1 cellular context compared by ENCODE assay signal in the genomic region with DNA sequence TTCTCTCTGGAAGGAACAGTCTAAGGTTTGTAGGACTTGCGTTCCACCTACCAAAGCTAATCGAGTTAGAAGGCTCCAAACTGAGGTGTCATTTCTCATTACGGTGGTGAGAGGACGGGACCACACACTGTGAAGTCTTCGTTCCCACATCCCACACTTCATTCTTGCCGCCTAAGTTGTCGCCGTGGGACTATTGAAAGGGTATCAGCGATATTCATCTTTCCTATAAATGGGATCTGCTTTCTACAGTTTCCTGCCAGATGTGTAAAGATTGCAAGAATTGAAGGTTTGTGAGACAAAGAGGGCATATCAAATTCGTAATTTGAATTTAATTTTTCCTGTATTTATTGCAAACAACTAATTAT.
TF ChIP-seq lines count a peak whose summit lies in the region.

No MANE protein-coding gene starts in this region.

TF ChIP-seq in H1, 55 proteins besides CTCF, POLR2A, EP300 and RAD21:
- TF ChIP-seq ASH2L (IDR thresholded peaks at IDR 0.05; ENCODE audit: low read length) (no peak), TEAD4 (IDR thresholded peaks at IDR 0.05; ENCODE audit: low read depth, low read length) (no peak), POLR2AphosphoS5 (IDR thresholded peaks at IDR 0.05; ENCODE audit: low read depth, low read length) (peak; percentile 5; the same call in 1 of the 2 replicates), TBP (IDR thresholded peaks at IDR 0.05; ENCODE audit: low read depth, low read length) (no peak), JUND (IDR thresholded peaks at IDR 0.05; ENCODE audit: low read length) (no peak), EZH2 (IDR thresholded peaks at IDR 0.05; ENCODE audit: low read depth, low read length, severe bottlenecking) (no peak), RBBP5 (IDR thresholded peaks at IDR 0.05; ENCODE audit: borderline replicate concordance, low read depth, low read length) (no peak), CEBPB (IDR thresholded peaks at IDR 0.05; ENCODE audit: low read depth, low read length) (no peak), CHD1 (IDR thresholded peaks at IDR 0.05; ENCODE audit: low read depth, low read length) (no peak), KDM5A (IDR thresholded peaks at IDR 0.05; ENCODE audit: low read length) (no peak), TAF1 (IDR thresholded peaks at IDR 0.05; ENCODE audit: low read depth, low read length) (no peak), MAFK (IDR thresholded peaks at IDR 0.05; ENCODE audit: low read depth, low read length) (no peak), SAP30 (IDR thresholded peaks at IDR 0.05; ENCODE audit: insufficient read depth, insufficient replicate concordance, low read length) (no peak), BRCA1 (IDR thresholded peaks at IDR 0.05; ENCODE audit: low read depth, low read length) (no peak)
- TF ChIP-seq, protein P1, sequence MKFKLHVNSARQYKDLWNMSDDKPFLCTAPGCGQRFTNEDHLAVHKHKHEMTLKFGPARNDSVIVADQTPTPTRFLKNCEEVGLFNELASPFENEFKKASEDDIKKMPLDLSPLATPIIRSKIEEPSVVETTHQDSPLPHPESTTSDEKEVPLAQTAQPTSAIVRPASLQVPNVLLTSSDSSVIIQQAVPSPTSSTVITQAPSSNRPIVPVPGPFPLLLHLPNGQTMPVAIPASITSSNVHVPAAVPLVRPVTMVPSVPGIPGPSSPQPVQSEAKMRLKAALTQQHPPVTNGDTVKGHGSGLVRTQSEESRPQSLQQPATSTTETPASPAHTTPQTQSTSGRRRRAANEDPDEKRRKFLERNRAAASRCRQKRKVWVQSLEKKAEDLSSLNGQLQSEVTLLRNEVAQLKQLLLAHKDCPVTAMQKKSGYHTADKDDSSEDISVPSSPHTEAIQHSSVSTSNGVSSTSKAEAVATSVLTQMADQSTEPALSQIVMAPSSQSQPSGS (IDR thresholded peaks at IDR 0.05; ENCODE audit: low read length): no peak
- TF ChIP-seq, protein P2, sequence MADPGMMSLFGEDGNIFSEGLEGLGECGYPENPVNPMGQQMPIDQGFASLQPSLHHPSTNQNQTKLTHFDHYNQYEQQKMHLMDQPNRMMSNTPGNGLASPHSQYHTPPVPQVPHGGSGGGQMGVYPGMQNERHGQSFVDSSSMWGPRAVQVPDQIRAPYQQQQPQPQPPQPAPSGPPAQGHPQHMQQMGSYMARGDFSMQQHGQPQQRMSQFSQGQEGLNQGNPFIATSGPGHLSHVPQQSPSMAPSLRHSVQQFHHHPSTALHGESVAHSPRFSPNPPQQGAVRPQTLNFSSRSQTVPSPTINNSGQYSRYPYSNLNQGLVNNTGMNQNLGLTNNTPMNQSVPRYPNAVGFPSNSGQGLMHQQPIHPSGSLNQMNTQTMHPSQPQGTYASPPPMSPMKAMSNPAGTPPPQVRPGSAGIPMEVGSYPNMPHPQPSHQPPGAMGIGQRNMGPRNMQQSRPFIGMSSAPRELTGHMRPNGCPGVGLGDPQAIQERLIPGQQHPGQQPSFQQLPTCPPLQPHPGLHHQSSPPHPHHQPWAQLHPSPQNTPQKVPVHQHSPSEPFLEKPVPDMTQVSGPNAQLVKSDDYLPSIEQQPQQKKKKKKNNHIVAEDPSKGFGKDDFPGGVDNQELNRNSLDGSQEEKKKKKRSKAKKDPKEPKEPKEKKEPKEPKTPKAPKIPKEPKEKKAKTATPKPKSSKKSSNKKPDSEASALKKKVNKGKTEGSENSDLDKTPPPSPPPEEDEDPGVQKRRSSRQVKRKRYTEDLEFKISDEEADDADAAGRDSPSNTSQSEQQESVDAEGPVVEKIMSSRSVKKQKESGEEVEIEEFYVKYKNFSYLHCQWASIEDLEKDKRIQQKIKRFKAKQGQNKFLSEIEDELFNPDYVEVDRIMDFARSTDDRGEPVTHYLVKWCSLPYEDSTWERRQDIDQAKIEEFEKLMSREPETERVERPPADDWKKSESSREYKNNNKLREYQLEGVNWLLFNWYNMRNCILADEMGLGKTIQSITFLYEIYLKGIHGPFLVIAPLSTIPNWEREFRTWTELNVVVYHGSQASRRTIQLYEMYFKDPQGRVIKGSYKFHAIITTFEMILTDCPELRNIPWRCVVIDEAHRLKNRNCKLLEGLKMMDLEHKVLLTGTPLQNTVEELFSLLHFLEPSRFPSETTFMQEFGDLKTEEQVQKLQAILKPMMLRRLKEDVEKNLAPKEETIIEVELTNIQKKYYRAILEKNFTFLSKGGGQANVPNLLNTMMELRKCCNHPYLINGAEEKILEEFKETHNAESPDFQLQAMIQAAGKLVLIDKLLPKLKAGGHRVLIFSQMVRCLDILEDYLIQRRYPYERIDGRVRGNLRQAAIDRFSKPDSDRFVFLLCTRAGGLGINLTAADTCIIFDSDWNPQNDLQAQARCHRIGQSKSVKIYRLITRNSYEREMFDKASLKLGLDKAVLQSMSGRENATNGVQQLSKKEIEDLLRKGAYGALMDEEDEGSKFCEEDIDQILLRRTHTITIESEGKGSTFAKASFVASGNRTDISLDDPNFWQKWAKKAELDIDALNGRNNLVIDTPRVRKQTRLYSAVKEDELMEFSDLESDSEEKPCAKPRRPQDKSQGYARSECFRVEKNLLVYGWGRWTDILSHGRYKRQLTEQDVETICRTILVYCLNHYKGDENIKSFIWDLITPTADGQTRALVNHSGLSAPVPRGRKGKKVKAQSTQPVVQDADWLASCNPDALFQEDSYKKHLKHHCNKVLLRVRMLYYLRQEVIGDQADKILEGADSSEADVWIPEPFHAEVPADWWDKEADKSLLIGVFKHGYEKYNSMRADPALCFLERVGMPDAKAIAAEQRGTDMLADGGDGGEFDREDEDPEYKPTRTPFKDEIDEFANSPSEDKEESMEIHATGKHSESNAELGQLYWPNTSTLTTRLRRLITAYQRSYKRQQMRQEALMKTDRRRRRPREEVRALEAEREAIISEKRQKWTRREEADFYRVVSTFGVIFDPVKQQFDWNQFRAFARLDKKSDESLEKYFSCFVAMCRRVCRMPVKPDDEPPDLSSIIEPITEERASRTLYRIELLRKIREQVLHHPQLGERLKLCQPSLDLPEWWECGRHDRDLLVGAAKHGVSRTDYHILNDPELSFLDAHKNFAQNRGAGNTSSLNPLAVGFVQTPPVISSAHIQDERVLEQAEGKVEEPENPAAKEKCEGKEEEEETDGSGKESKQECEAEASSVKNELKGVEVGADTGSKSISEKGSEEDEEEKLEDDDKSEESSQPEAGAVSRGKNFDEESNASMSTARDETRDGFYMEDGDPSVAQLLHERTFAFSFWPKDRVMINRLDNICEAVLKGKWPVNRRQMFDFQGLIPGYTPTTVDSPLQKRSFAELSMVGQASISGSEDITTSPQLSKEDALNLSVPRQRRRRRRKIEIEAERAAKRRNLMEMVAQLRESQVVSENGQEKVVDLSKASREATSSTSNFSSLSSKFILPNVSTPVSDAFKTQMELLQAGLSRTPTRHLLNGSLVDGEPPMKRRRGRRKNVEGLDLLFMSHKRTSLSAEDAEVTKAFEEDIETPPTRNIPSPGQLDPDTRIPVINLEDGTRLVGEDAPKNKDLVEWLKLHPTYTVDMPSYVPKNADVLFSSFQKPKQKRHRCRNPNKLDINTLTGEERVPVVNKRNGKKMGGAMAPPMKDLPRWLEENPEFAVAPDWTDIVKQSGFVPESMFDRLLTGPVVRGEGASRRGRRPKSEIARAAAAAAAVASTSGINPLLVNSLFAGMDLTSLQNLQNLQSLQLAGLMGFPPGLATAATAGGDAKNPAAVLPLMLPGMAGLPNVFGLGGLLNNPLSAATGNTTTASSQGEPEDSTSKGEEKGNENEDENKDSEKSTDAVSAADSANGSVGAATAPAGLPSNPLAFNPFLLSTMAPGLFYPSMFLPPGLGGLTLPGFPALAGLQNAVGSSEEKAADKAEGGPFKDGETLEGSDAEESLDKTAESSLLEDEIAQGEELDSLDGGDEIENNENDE (IDR thresholded peaks at IDR 0.05; ENCODE audit: insufficient replicate concordance, low read length): peak; percentile 34
